ENCODE assay signal across 11 cellular contexts in the genomic region with DNA sequence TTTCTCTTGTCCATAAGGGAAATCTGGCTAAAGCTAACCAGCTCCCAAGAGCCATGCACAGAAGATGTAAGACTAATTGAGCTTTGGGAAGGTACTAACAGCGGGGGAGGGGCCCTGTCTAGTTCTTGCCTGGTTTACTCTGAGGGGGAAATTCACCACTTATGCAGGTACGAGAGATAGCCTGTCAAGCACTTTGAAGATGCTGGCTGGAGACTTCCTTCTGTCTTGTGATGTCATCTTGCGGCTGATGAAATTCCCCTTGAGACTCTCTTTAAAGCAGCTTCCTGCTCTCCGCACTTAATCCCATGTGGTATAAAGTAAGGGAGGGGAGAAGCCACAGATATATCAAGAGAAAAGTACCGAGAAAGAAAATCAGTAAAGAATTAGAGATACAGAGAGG.
DNase-seq lines count a peak whose midpoint lies in the region; ATAC-seq lines count a peak whose summit lies in the region.
"Had no signal": no experiment of that assay in that cellular context is flagged by ENCODE, and none has a peak within 500 bp of the region (broad histone marks: within the 10 kb centered on the region; RNA-seq: fewer than 3 reads in every experiment).

No MANE protein-coding gene starts in this region.

- no peaks in the 10 kb centered on the region for H3K36me3 Mint-ChIP-seq in activated naive CD4-positive, alpha-beta T cell treated with anti-CD3 and anti-CD28 coated beads for 36 hours (ENCODE audit: low read depth)
- H3K36me3 Mint-ChIP-seq in T-helper 17 cell (ENCODE audit: low read depth) = no peaks in the 10 kb centered on the region

- H3K27ac Mint-ChIP-seq in activated naive CD4-positive, alpha-beta T cell treated with anti-CD3 and anti-CD28 coated beads for 36 hours = no peak overlapping the region
- H3K27ac Mint-ChIP-seq in T-helper 17 cell = no peak overlapping the region

- DNase-seq in activated naive CD4-positive, alpha-beta T cell treated with anti-CD3 and anti-CD28 coated beads for 36 hours = peak; percentile 4
- no peak for DNase-seq in activated naive CD4-positive, alpha-beta T cell treated with anti-CD3 and anti-CD28 coated beads, Interleukin-2, amount 50 U/mL, for 16 hours
- DNase-seq in T-helper 17 cell = no peak
- no peak for DNase-seq in AML-193 (lab: John Stamatoyannopoulos, UW)
- no peak for DNase-seq in retina
- no peak for DNase-seq in ACHN
- no peak for DNase-seq in Ammon's horn (ENCODE audit: low spot score)
- DNase-seq: 8988T had no signal

- no peaks in the 10 kb centered on the region for H3K9me3 Mint-ChIP-seq in activated naive CD4-positive, alpha-beta T cell treated with anti-CD3 and anti-CD28 coated beads for 36 hours

- H3K27me3 Mint-ChIP-seq in activated naive CD4-positive, alpha-beta T cell treated with anti-CD3 and anti-CD28 coated beads for 36 hours (ENCODE audit: low read depth) = no peaks in the 10 kb centered on the region
- H3K27me3 Mint-ChIP-seq in T-helper 17 cell = no peaks in the 10 kb centered on the region
- H3K27me3 Mint-ChIP-seq: central memory CD8-positive, alpha-beta T cell had no signal

- H3K4me1 Mint-ChIP-seq in activated naive CD4-positive, alpha-beta T cell treated with anti-CD3 and anti-CD28 coated beads for 36 hours (ENCODE audit: low read depth) = no peaks in the 10 kb centered on the region
- no peaks in the 10 kb centered on the region for H3K4me1 Mint-ChIP-seq in T-helper 17 cell
- H3K4me1 Mint-ChIP-seq: central memory CD8-positive, alpha-beta T cell had no signal

- ATAC-seq in HG03039 (IDR thresholded peaks at IDR 0.05; ENCODE audit: unreplicated experiment) (peak; percentile 82), T-helper 17 cell (peak; percentile 42)
- ATAC-seq: Panc1 had no signal

- no peaks in the 10 kb centered on the region for H3K9me3 ChIP-seq in T-helper 17 cell (ENCODE audit: control insufficient read depth, low read length, poor library complexity, severe bottlenecking)

- intact Hi-C loops in activated naive CD4-positive, alpha-beta T cell treated with anti-CD3 and anti-CD28 coated beads for 36 hours (cut with micrococcal nuclease) = no loop called here

- in situ Hi-C loops in ACHN (cut with HindIII; ENCODE audit: low pct_ligation_motif_present, low pct_unique_long_range_greater_than_20kb, low sequenced_read_pairs) = no loop called here

- no peak overlapping the region for H3K4me3 Mint-ChIP-seq in activated naive CD4-positive, alpha-beta T cell treated with anti-CD3 and anti-CD28 coated beads for 36 hours
- H3K4me3 Mint-ChIP-seq in T-helper 17 cell = no peak overlapping the region
- H3K4me3 Mint-ChIP-seq: central memory CD8-positive, alpha-beta T cell had no signal

- CTCF ChIA-PET in activated naive CD4-positive, alpha-beta T cell treated with anti-CD3 and anti-CD28 coated beads for 36 hours (lab: Charles Lee) = interaction anchor here (0.6 kb wide), 1 partner anchor 233 kb away, joined by 3 read pairs; no protein-coding TSS in a partner anchor
